ENCODE assay signal across 10 cellular contexts in genomic region chr19:6772028-6772865, GRCh38. TPM values are rescaled to one million over a fixed set of nuclear protein-coding genes. Genes with fewer than 3 reads are reported as not detected.
DNase-seq lines count a peak whose midpoint lies in the region; ATAC-seq, FAIRE-seq and TF ChIP-seq lines count a peak whose summit lies in the region.
"Had no signal": no experiment of that assay in that cellular context is flagged by ENCODE, and none has a peak within 500 bp of the region (broad histone marks: within the 10 kb centered on the region; RNA-seq: fewer than 3 reads in every experiment).

Gene VAV1, plus strand, starts transcription at chr19:6772708. Its CDS starts 100 bp downstream, at chr19:6772808.

- peak; percentile 45 for ATAC-seq in GM18511 (IDR thresholded peaks at IDR 0.05; ENCODE audit: unreplicated experiment)
- peak; percentile 54 for ATAC-seq in activated CD8-positive, alpha-beta T cell treated with anti-CD3 and anti-CD28 coated beads for 36 hours

- peaks cover 7% of the 10 kb centered on the region; the same call in 1 of the 2 replicates for H3K36me3 ChIP-seq in Loucy (ENCODE audit: insufficient read depth, low read length)
- H3K36me3 ChIP-seq in esophagus muscularis mucosa: no peaks in the 10 kb centered on the region
- H3K36me3 ChIP-seq in BE2C: no peaks in the 10 kb centered on the region

- H3K9me2 ChIP-seq in Loucy (replicated peaks; ENCODE audit: low read depth, low read length): no peaks in the 10 kb centered on the region

- WGBS in esophagus muscularis mucosa: 67% methylated on average over 8 of the region's 25 CpGs

- POLR2A ChIA-PET in activated CD8-positive, alpha-beta T cell treated with anti-CD3 and anti-CD28 coated beads for 36 hours (lab: Charles Lee): interaction anchor here (0.6 to 4.2 kb wide), 25 partner anchors 9 to 382 kb away, joined by 3 to 45 read pairs (median 6); partner anchors contain the start of gene TNFSF14

- TF ChIP-seq CTCF in Loucy (conservative IDR thresholded peaks at IDR 0.05; ENCODE audit: low read length) (peak; percentile 70), esophagus muscularis mucosa (IDR thresholded peaks at IDR 0.05) (no peak), D721Med (IDR thresholded peaks at IDR 0.05; ENCODE audit: insufficient read depth, missing control alignments) (no peak), BE2C (IDR thresholded peaks at IDR 0.05; ENCODE audit: low read depth, low read length) (no peak)
- TF ChIP-seq CTCF in activated CD8-positive, alpha-beta T cell treated with anti-CD3 and anti-CD28 coated beads for 36 hours (IDR thresholded peaks at IDR 0.05): peak; percentile 73

- peaks cover 10% of the 10 kb centered on the region; the same call in 1 of the 2 replicates for H3F3A ChIP-seq in Loucy (ENCODE audit: low read depth)

- H2AFZ ChIP-seq in Loucy (ENCODE audit: low read length): peak within 1 kb of the TSS; percentile 52
- H2AFZ ChIP-seq: parathyroid adenoma had no signal

- no peaks in the 10 kb centered on the region for H3K27me3 Mint-ChIP-seq in activated CD8-positive, alpha-beta T cell treated with anti-CD3 and anti-CD28 coated beads for 36 hours

- CTCF ChIA-PET in activated CD8-positive, alpha-beta T cell treated with anti-CD3 and anti-CD28 coated beads for 36 hours (lab: Charles Lee): interaction anchor here (0.6 to 3.4 kb wide), 22 partner anchors 9 to 267 kb away, joined by 3 to 25 read pairs (median 3); partner anchors contain the start of gene GPR108

- no peak for FAIRE-seq in D721Med (lab: Jason Lieb, UNC)

- H3K9ac ChIP-seq in Loucy (ENCODE audit: low read depth, low read length, poor library complexity, severe bottlenecking): peak within 1 kb of the TSS; percentile 96
- H3K9ac ChIP-seq: parathyroid adenoma had no signal

- H3K36me3 Mint-ChIP-seq in activated CD8-positive, alpha-beta T cell treated with anti-CD3 and anti-CD28 coated beads for 36 hours (ENCODE audit: low read depth): peaks cover 28% of the 10 kb centered on the region

- H3K9me3 ChIP-seq in Loucy (ENCODE audit: insufficient read depth, low read depth, low read length) (no peaks in the 10 kb centered on the region), esophagus muscularis mucosa (no peaks in the 10 kb centered on the region), BE2C (no peaks in the 10 kb centered on the region)

- H3K4me3 Mint-ChIP-seq in activated CD8-positive, alpha-beta T cell treated with anti-CD3 and anti-CD28 coated beads for 36 hours: peak within 1 kb of the TSS; percentile 94

- H3K27ac ChIP-seq in esophagus muscularis mucosa (replicated peaks in 1 of 4) (peak within 1 kb of the TSS in 2 of 4 donors; percentile 10 to 48), skin epidermis (peak within 1 kb of the TSS in 18 of 21 experiments; percentile 45 to 93 (median 82))
- H3K27ac ChIP-seq: parathyroid adenoma had no signal

- peak within 1 kb of the TSS; percentile 96 for H3K27ac Mint-ChIP-seq in activated CD8-positive, alpha-beta T cell treated with anti-CD3 and anti-CD28 coated beads for 36 hours

- peaks cover 45% of the 10 kb centered on the region for H3K79me2 ChIP-seq in Loucy (ENCODE audit: insufficient read depth, low read length)
- H3K79me2 ChIP-seq: parathyroid adenoma had no signal

- DNase-seq in activated CD8-positive, alpha-beta T cell treated with anti-CD3 and anti-CD28 coated beads for 36 hours: peak; percentile 93
- DNase-seq in esophagus muscularis mucosa (ENCODE audit: extremely low spot score) (no peak), D721Med (ENCODE audit: insufficient read length, low spot score) (no peak), HuH-7.5 (ENCODE audit: low spot score) (no peak), BE2C (no peak)

- peaks cover 42% of the 10 kb centered on the region for H3K4me1 Mint-ChIP-seq in activated CD8-positive, alpha-beta T cell treated with anti-CD3 and anti-CD28 coated beads for 36 hours (ENCODE audit: low read depth)

- TF ChIP-seq POLR2A in esophagus muscularis mucosa (IDR thresholded peaks at IDR 0.05; ENCODE audit: low read depth): no peak

- no peak for TF ChIP-seq EP300 in esophagus muscularis mucosa (IDR thresholded peaks at IDR 0.05)

- H3K4me1 ChIP-seq in Loucy (ENCODE audit: insufficient read depth, low read length, poor library complexity, severe bottlenecking) (peaks cover 20% of the 10 kb centered on the region), esophagus muscularis mucosa (peaks cover 5 to 9% (median 7%) of the 10 kb centered on the region in 4 donors), BE2C (no peaks in the 10 kb centered on the region)

- peaks cover 8% of the 10 kb centered on the region for H3K9me3 Mint-ChIP-seq in activated CD8-positive, alpha-beta T cell treated with anti-CD3 and anti-CD28 coated beads for 36 hours

- H3K27me3 ChIP-seq in Loucy (ENCODE audit: insufficient read depth, low read length, poor library complexity, severe bottlenecking) (no peaks in the 10 kb centered on the region), esophagus muscularis mucosa (peaks cover 0 to 48% (median 9%) of the 10 kb centered on the region in 4 donors), BE2C (no peaks in the 10 kb centered on the region)

- peak within 1 kb of the TSS; percentile 75 for H3K4me2 ChIP-seq in Loucy (ENCODE audit: low read depth, low read length, poor library complexity, severe bottlenecking)

- intact Hi-C loops in activated CD8-positive, alpha-beta T cell treated with anti-CD3 and anti-CD28 coated beads for 36 hours (cut with micrococcal nuclease): no loop called here
- intact Hi-C loops in esophagus muscularis mucosa (cut with DNase I): no loop called here

- H4K20me1 ChIP-seq in Loucy (ENCODE audit: insufficient read depth, low read length, poor library complexity, severe bottlenecking): peaks cover 39% of the 10 kb centered on the region

- H3K4me3 ChIP-seq in Loucy (ENCODE audit: low read length, poor library complexity, severe bottlenecking) (peak within 1 kb of the TSS; percentile 95), esophagus muscularis mucosa (peak within 1 kb of the TSS; percentile 37 to 56 (median 44)), skin epidermis (peak within 1 kb of the TSS; percentile 36 to 61 (median 47)), BE2C (ENCODE audit: low read depth, low read length) (no peak within 1 kb of the TSS)

RNA-seq across cellular contexts. Expression of gene VAV1, which starts in this region (rescaled TPM):
- 10 to 100 TPM; 61.7 to 65.4 TPM for total RNA-seq in activated CD8-positive, alpha-beta T cell treated with anti-CD3 and anti-CD28 coated beads for 36 hours
- total RNA-seq in esophagus muscularis mucosa: 1 to 10 TPM; 2.9 to 8.0 (median 4.1) TPM
- polyA plus RNA-seq in BE2C (2012; ENCODE audit: insufficient read depth, insufficient read length, low read depth): not detected
- total RNA-seq: M059J had no signal

Comparison
In these comparisons a context has a peak if more than half of its experiments do, and no peak if none do; other contexts are left out.
1. RNA of gene VAV1 (total RNA-seq): 61.7 to 65.4 TPM in activated CD8-positive, alpha-beta T cell treated with anti-CD3 and anti-CD28 coated beads for 36 hours; 2.9 to 8.0 TPM in esophagus muscularis mucosa; every median in the first group is over 4 times any median in the second.
2. CTCF ChIP-seq: peak in Loucy (single experiment) and activated CD8-positive, alpha-beta T cell treated with anti-CD3 and anti-CD28 coated beads for 36 hours (single experiment); none in esophagus muscularis mucosa (0 of 3), D721Med (single experiment) and BE2C (single experiment).